21 cellular contexts compared by ENCODE assay signal in genomic region chr1:209267968-209268367, GRCh38.
DNase-seq lines count a peak whose midpoint lies in the region; ATAC-seq, FAIRE-seq and TF ChIP-seq lines count a peak whose summit lies in the region.
"Had no signal": no experiment of that assay in that cellular context is flagged by ENCODE, and none has a peak within 500 bp of the region (broad histone marks: within the 10 kb centered on the region; RNA-seq: fewer than 3 reads in every experiment).

No MANE protein-coding gene starts in this region.

- H3K56ac ChIP-seq in H1 (replicated peaks; ENCODE audit: insufficient read length, low read depth, low read length): no peak overlapping the region

- 93% methylated on average over 2 of the region's 2 CpGs; no CpG with 5 or more reads in 1 of the 2 experiments for WGBS in H1 (ENCODE audit: extremely low coverage in 1 of 2, insufficient coverage in 1 of 2, insufficient read length in 1 of 2, insufficient replicate concordance in 2 of 2, low coverage in 1 of 2, low lambda C conversion rate in 2 of 2, missing lambda C conversion rate in 1 of 2), 2 experiments

- peak overlapping the region; percentile 68; the same call in 1 of the 2 replicates for H4K8ac ChIP-seq in H1 (ENCODE audit: extremely low read depth, insufficient read depth, low read length)

- H3K18ac ChIP-seq in H1 (ENCODE audit: extremely low read depth, low read length): no peak overlapping the region

- TF ChIP-seq CTCF in H1 (IDR thresholded peaks at IDR 0.05; ENCODE audit: control extremely low read depth in 1 of 3, insufficient read depth in 1 of 3, low read depth in 1 of 3, low read length in 3 of 3) (no peak), osteoblast (IDR thresholded peaks at IDR 0.05; ENCODE audit: extremely low read depth, low read depth, low read length) (no peak), uterus (IDR thresholded peaks at IDR 0.05) (no peak)

- TF ChIP-seq RAD21 in H1 (IDR thresholded peaks at IDR 0.05 in 1 of 2, conservative IDR thresholded peaks at IDR 0.05 in 1 of 2; ENCODE audit: low read depth in 2 of 2, low read length in 2 of 2): no peak

- TF ChIP-seq EP300 in H1 (IDR thresholded peaks at IDR 0.05; ENCODE audit: borderline replicate concordance in 1 of 2, low read depth in 2 of 2, low read length in 2 of 2): no peak

- no peak overlapping the region for H2BK12ac ChIP-seq in H1 (ENCODE audit: low read depth, low read length)

- H3K27ac ChIP-seq in H1 (ENCODE audit: low read depth, low read length) (no peak overlapping the region), osteoblast (ENCODE audit: low read depth, low read length) (no peak overlapping the region), uterus (peak overlapping the region; percentile 76 to 81)
- no peak overlapping the region for H3K27ac ChIP-seq in effector memory CD4-positive, alpha-beta T cell (ENCODE audit: insufficient read depth, low read length, poor library complexity, severe bottlenecking)
- H3K27ac ChIP-seq: BLaER1, C4-2B had no signal

- H3K79me2 ChIP-seq in H1 (ENCODE audit: control insufficient read depth in 1 of 2, insufficient read depth in 2 of 2, low read length in 2 of 2): no peaks in the 10 kb centered on the region
- H3K79me2 ChIP-seq in osteoblast (ENCODE audit: insufficient read depth, low read length): no peaks in the 10 kb centered on the region

- no peak overlapping the region for H2BK15ac ChIP-seq in H1 (ENCODE audit: low read length)

- H3K79me1 ChIP-seq in H1 (ENCODE audit: low read depth, low read length): no peaks in the 10 kb centered on the region

- no peak overlapping the region for H2BK5ac ChIP-seq in H1 (ENCODE audit: low read depth, low read length)

- H3K27me3 ChIP-seq in H1 (replicated peaks in 1 of 4; ENCODE audit: control insufficient read depth in 3 of 4, extremely low read depth in 1 of 4, insufficient read depth in 3 of 4, low read length in 3 of 4): no peaks in the 10 kb centered on the region
- no peaks in the 10 kb centered on the region for H3K27me3 ChIP-seq in osteoblast (ENCODE audit: insufficient read depth, low read length)
- no peaks in the 10 kb centered on the region for H3K27me3 ChIP-seq in uterus
- no peaks in the 10 kb centered on the region for H3K27me3 ChIP-seq in effector memory CD4-positive, alpha-beta T cell (replicated peaks; ENCODE audit: control insufficient read depth, insufficient read depth, low read length, poor library complexity, severe bottlenecking)
- H3K27me3 ChIP-seq: BLaER1 had no signal

- H2BK120ac ChIP-seq in H1 (replicated peaks; ENCODE audit: low read depth, low read length): no peak overlapping the region

- 0 out of 2 replicates have a peak overlapping the region, but pooled peaks have one; percentile 72 for H2AFZ ChIP-seq in H1 (ENCODE audit: low read length)
- H2AFZ ChIP-seq in osteoblast (ENCODE audit: low read length): no peak overlapping the region

- H3K4me2 ChIP-seq in H1 (ENCODE audit: insufficient read depth in 1 of 2, low read depth in 2 of 2, low read length in 2 of 2) (no peak overlapping the region), osteoblast (ENCODE audit: insufficient read depth, low read length) (no peak overlapping the region)
- H3K4me2 ChIP-seq: BLaER1, GM23338 had no signal

- no peak overlapping the region for H4K5ac ChIP-seq in H1 (ENCODE audit: insufficient read length, low read depth, low read length)

- no peak overlapping the region for H3K14ac ChIP-seq in H1 (ENCODE audit: insufficient read length)

- POLR2A ChIA-PET in H1 (lab: Charles Lee; ENCODE audit: partially characterized antibody): no interaction called here

- intact Hi-C loops in uterus (cut with DNase I; ENCODE audit: low total_unique reads): no loop called here

- TF ChIP-seq POLR2A in H1 (IDR thresholded peaks at IDR 0.05; ENCODE audit: control extremely low read depth in 1 of 2, low read depth in 2 of 2, low read length in 2 of 2): no peak
- TF ChIP-seq POLR2A in uterus (IDR thresholded peaks at IDR 0.05): no peak

- H3K36me3 ChIP-seq in H1 (ENCODE audit: control insufficient read depth in 2 of 4, insufficient read depth in 4 of 4, low read length in 3 of 4) (no peaks in the 10 kb centered on the region), osteoblast (ENCODE audit: insufficient read depth, low read length) (no peaks in the 10 kb centered on the region), uterus (no peaks in the 10 kb centered on the region)
- H3K36me3 ChIP-seq in effector memory CD4-positive, alpha-beta T cell (ENCODE audit: control insufficient read depth, insufficient read depth, low read length): no peaks in the 10 kb centered on the region
- H3K36me3 ChIP-seq: BLaER1 had no signal

- CTCF ChIA-PET in H1 (lab: Charles Lee; ENCODE audit: partially characterized antibody): interaction anchor here (1.0 to 1.6 kb wide), 3 partner anchors 20 to 221 kb away, joined by 3 to 7 read pairs (median 4); no protein-coding TSS in a partner anchor

- no peak overlapping the region for H3K9ac ChIP-seq in H1 (replicated peaks in 1 of 4; ENCODE audit: extremely low read depth in 1 of 4, low read depth in 3 of 4, low read length in 3 of 4)
- H3K9ac ChIP-seq: BLaER1 had no signal

- H2BK20ac ChIP-seq in H1 (ENCODE audit: low read length): no peak overlapping the region

- no peaks in the 10 kb centered on the region for H4K20me1 ChIP-seq in H1 (replicated peaks in 1 of 2; ENCODE audit: control insufficient read depth in 1 of 2, insufficient read depth in 2 of 2, low read length in 2 of 2)
- no peaks in the 10 kb centered on the region for H4K20me1 ChIP-seq in osteoblast (ENCODE audit: insufficient read depth, low read length)
- H4K20me1 ChIP-seq: BLaER1 had no signal

- H3K23ac ChIP-seq in H1 (ENCODE audit: insufficient read length): no peak overlapping the region

- no peak for FAIRE-seq in H1 (lab: Jason Lieb, UNC)
- FAIRE-seq: D721Med, GM12878, GM19239, H54 had no signal

- H3K4me1 ChIP-seq in H1 (replicated peaks in 1 of 4; ENCODE audit: control insufficient read depth in 3 of 4, insufficient read depth in 4 of 4, low read length in 3 of 4) (no peaks in the 10 kb centered on the region), osteoblast (ENCODE audit: insufficient read depth, low read length) (no peaks in the 10 kb centered on the region), uterus (no peaks in the 10 kb centered on the region)
- H3K4me1 ChIP-seq in effector memory CD4-positive, alpha-beta T cell (ENCODE audit: control insufficient read depth, insufficient read depth, low read length, poor library complexity, severe bottlenecking): no peaks in the 10 kb centered on the region
- H3K4me1 ChIP-seq: BLaER1 had no signal

- H3K23me2 ChIP-seq in H1 (ENCODE audit: low read depth, low read length): no peaks in the 10 kb centered on the region

- H3K9me3 ChIP-seq in H1 (ENCODE audit: insufficient read depth in 2 of 2, low read depth in 1 of 2, low read length in 1 of 2) (no peaks in the 10 kb centered on the region), osteoblast (ENCODE audit: low read depth, low read length) (no peaks in the 10 kb centered on the region), uterus (no peaks in the 10 kb centered on the region)
- no peaks in the 10 kb centered on the region for H3K9me3 ChIP-seq in effector memory CD4-positive, alpha-beta T cell (ENCODE audit: control insufficient read depth, low read length)
- H3K9me3 ChIP-seq: BLaER1 had no signal

- no peak overlapping the region for H4K91ac ChIP-seq in H1 (replicated peaks; ENCODE audit: insufficient read length, low read length)

- H3K4ac ChIP-seq in H1 (replicated peaks; ENCODE audit: insufficient read length, low read depth, low read length): no peak overlapping the region

- no peak overlapping the region for H3K4me3 ChIP-seq in H1 (ENCODE audit: extremely low read depth in 1 of 4, insufficient read depth in 2 of 4, low read depth in 3 of 4, low read length in 4 of 4)
- H3K4me3 ChIP-seq in osteoblast (ENCODE audit: insufficient read depth, low read length): no peak overlapping the region
- H3K4me3 ChIP-seq in uterus: no peak overlapping the region
- no peak overlapping the region for H3K4me3 ChIP-seq in effector memory CD4-positive, alpha-beta T cell (ENCODE audit: insufficient read depth, low read depth, low read length, poor library complexity, severe bottlenecking)
- H3K4me3 ChIP-seq: BLaER1, GM12878, GM23338 had no signal

- no peak overlapping the region for H2AK5ac ChIP-seq in H1 (ENCODE audit: low read depth, low read length)

- ATAC-seq in SK-N-SH treated with all-trans-retinoic acid at 6 μM for 48 hours (no peak), GM19452 (IDR thresholded peaks at IDR 0.05; ENCODE audit: unreplicated experiment) (no peak)
- ATAC-seq: GM12878, GM23338 had no signal

- no peak for DNase-seq in H1 (ENCODE audit: low read depth in 1 of 2, low spot score in 2 of 2)
- peak; percentile 46 for DNase-seq in islet precursor cell
- peak; percentile 22 for DNase-seq in osteoblast (ENCODE audit: insufficient read length, low spot score, missing footprints)
- no peak for DNase-seq in uterus
- DNase-seq in NK-92 treated with Interleukin-12 subunit alpha and Interleukin-12 subunit beta, amount 100 ng/mL, for 24 hours (lab: John Stamatoyannopoulos, UW): no peak
- no peak for DNase-seq in effector memory CD4-positive, alpha-beta T cell
- DNase-seq: CD4-positive, CD25-positive, alpha-beta regulatory T cell; CD8-positive, alpha-beta memory T cell; DMS 273 treated with DMSO at 0.1 percent for 48 hours; EL; GDM1; HCEC 1CT had no signal

TF ChIP-seq in H1, 55 proteins besides CTCF, POLR2A, EP300 and RAD21 (continues in another document):
- TF ChIP-seq EGR1 (IDR thresholded peaks at IDR 0.05; ENCODE audit: borderline replicate concordance, low read depth, low read length) (no peak), RFX5 (IDR thresholded peaks at IDR 0.05; ENCODE audit: borderline replicate concordance, low read depth, low read length) (no peak), GTF2F1 (IDR thresholded peaks at IDR 0.05; ENCODE audit: borderline replicate concordance, low read depth, low read length) (no peak), PHF8 (conservative IDR thresholded peaks at IDR 0.05; ENCODE audit: low read depth, low read length) (no peak), MAX (IDR thresholded peaks at IDR 0.05) (no peak)

TF ChIP-seq in SK-N-SH treated with all-trans-retinoic acid at 6 μM for 48 hours, 23 proteins besides CTCF, POLR2A, EP300 and RAD21 (continues in another document):
- TF ChIP-seq BACH2 (CRISPR knock-in tag; IDR thresholded peaks at IDR 0.05; ENCODE audit: borderline replicate concordance) (no peak), TOX (CRISPR knock-in tag; IDR thresholded peaks at IDR 0.05; ENCODE audit: borderline replicate concordance) (no peak)

Comparison
In these comparisons a context has a peak if more than half of its experiments do, and no peak if none do; other contexts are left out.
1. DNase-seq: peak in islet precursor cell (single experiment) and osteoblast (single experiment); none in H1 (0 of 2), uterus (0 of 2), NK-92 treated with Interleukin-12 subunit alpha and Interleukin-12 subunit beta, amount 100 ng/mL, for 24 hours (single experiment) and effector memory CD4-positive, alpha-beta T cell (0 of 3).
2. H3K27ac ChIP-seq: peak in uterus (2 of 2); none in H1 (single experiment), osteoblast (single experiment) and effector memory CD4-positive, alpha-beta T cell (single experiment).